ENCODE assay signal across 11 cellular contexts in genomic region chr1:11364170-11364569, GRCh38.
A peak's percentile ranks its signal among the peaks of the same experiment; 100 is the strongest.
DNase-seq lines count a peak whose midpoint lies in the region; ATAC-seq and TF ChIP-seq lines count a peak whose summit lies in the region.
"Had no signal": no experiment of that assay in that cellular context is flagged by ENCODE, and none has a peak within 500 bp of the region (broad histone marks: within the 10 kb centered on the region; RNA-seq: fewer than 3 reads in every experiment).

No MANE protein-coding gene starts in this region.

- no peak for ATAC-seq in CD4-positive, alpha-beta T cell (ENCODE audit: poor library complexity)
- ATAC-seq in RWPE2 (ENCODE audit: low read depth) (no peak), HG02642 (IDR thresholded peaks at IDR 0.05; ENCODE audit: poor library complexity, unreplicated experiment) (no peak)

- H3K27ac ChIP-seq in CD4-positive, alpha-beta T cell (ENCODE audit: low read depth, low read length): no peak overlapping the region
- no peak overlapping the region for H3K27ac ChIP-seq in RWPE2 (ENCODE audit: poor library complexity, severe bottlenecking)

- intact Hi-C loops in CD4-positive, alpha-beta T cell (cut with DNase I, micrococcal nuclease): loop anchor here in 1 of 2 experiments (5.0 kb wide), 1 partner anchor 122 kb away; no protein-coding TSS in a partner anchor

- DNase-seq in CD4-positive, alpha-beta T cell: no peak
- peak; percentile 49 for DNase-seq in GM13976 (ENCODE audit: low spot score)
- DNase-seq in RWPE2 (ENCODE audit: low spot score): no peak
- peak; percentile 35 to 41 (median 37) for DNase-seq in immature natural killer cell
- DNase-seq in central memory CD4-positive, alpha-beta T cell: no peak
- no peak for DNase-seq in stimulated activated CD4-positive, alpha-beta T cell treated with anti-CD3 and anti-CD28 coated beads, Interleukin-1b, Interleukin-23, amount 100 ng/mL, for 48 hours
- no peak for DNase-seq in stimulated activated CD4-positive, alpha-beta T cell treated with anti-CD3 and anti-CD28 coated beads, Interleukin-4, amount 100 ng/mL, for 24 hours
- DNase-seq: activated CD8-positive, alpha-beta memory T cell treated with anti-CD3 and anti-CD28 coated beads, Interleukin-2, amount 50 U/mL, for 4 hours; cerebellar nuclear complex; GF-D8 had no signal

- peak; percentile 21 for TF ChIP-seq CTCF in CD4-positive, alpha-beta T cell (IDR thresholded peaks at IDR 0.05)
- peak; percentile 46 for TF ChIP-seq CTCF in GM13976 (IDR thresholded peaks at IDR 0.05; ENCODE audit: borderline replicate concordance, control extremely low read depth, extremely low read depth, insufficient read depth, missing control alignments)
- peak; percentile 26 for TF ChIP-seq CTCF in RWPE2 (IDR thresholded peaks at IDR 0.05; ENCODE audit: poor library complexity, severe bottlenecking)

- H3K4me3 ChIP-seq in RWPE2 (ENCODE audit: severe bottlenecking): no peak overlapping the region

- POLR2A ChIA-PET in CD4-positive, alpha-beta T cell (lab: Charles Lee): no interaction called here

- H3K27me3 ChIP-seq in CD4-positive, alpha-beta T cell (ENCODE audit: control insufficient read depth, insufficient read depth, low read length): no peaks in the 10 kb centered on the region
- H3K27me3 ChIP-seq in RWPE2 (ENCODE audit: insufficient read depth, poor library complexity, severe bottlenecking): no peaks in the 10 kb centered on the region

- H3K27ac Mint-ChIP-seq in CD4-positive, alpha-beta T cell: no peak overlapping the region
- peak overlapping the region in 1 of 6 donors; percentile 40 for H3K27ac Mint-ChIP-seq in immature natural killer cell

- no peaks in the 10 kb centered on the region for H3K27me3 Mint-ChIP-seq in CD4-positive, alpha-beta T cell
- H3K27me3 Mint-ChIP-seq in immature natural killer cell (ENCODE audit: low read depth in 3 of 3): peaks cover 0 to 4% (median 1%) of the 10 kb centered on the region in 3 donors

- H3K4me3 Mint-ChIP-seq in CD4-positive, alpha-beta T cell: no peak overlapping the region
- no peak overlapping the region for H3K4me3 Mint-ChIP-seq in immature natural killer cell

- H3K9me3 Mint-ChIP-seq in CD4-positive, alpha-beta T cell: no peaks in the 10 kb centered on the region
- H3K9me3 Mint-ChIP-seq in immature natural killer cell: peaks cover 0 to 1% (median 0%) of the 10 kb centered on the region in 6 donors

- CTCF ChIA-PET in CD4-positive, alpha-beta T cell (lab: Charles Lee): no interaction called here

- no peaks in the 10 kb centered on the region for H3K36me3 Mint-ChIP-seq in CD4-positive, alpha-beta T cell (ENCODE audit: low read depth)
- no peaks in the 10 kb centered on the region for H3K36me3 Mint-ChIP-seq in immature natural killer cell

- no peaks in the 10 kb centered on the region for H3K9me3 ChIP-seq in CD4-positive, alpha-beta T cell (ENCODE audit: control insufficient read depth, low read length)
- no peaks in the 10 kb centered on the region for H3K9me3 ChIP-seq in RWPE2 (ENCODE audit: severe bottlenecking)

- H3K36me3 ChIP-seq in RWPE2 (ENCODE audit: low read depth): no peaks in the 10 kb centered on the region

- H3K4me1 Mint-ChIP-seq in CD4-positive, alpha-beta T cell (ENCODE audit: low read depth): no peaks in the 10 kb centered on the region
- peaks cover 0 to 2% of the 10 kb centered on the region in 2 donors for H3K4me1 Mint-ChIP-seq in immature natural killer cell

- in situ Hi-C loops in GM13976 (cut with MboI; ENCODE audit: low sequenced_read_pairs, unreplicated experiment): no loop called here

- no peaks in the 10 kb centered on the region for H3K4me1 ChIP-seq in RWPE2 (ENCODE audit: insufficient read depth, poor library complexity, severe bottlenecking)

Comparison
In these comparisons a context has a peak if more than half of its experiments do, and no peak if none do; other contexts are left out.
1. DNase-seq: peak in GM13976 (single experiment) and immature natural killer cell (3 of 3); none in CD4-positive, alpha-beta T cell (0 of 10), RWPE2 (single experiment), central memory CD4-positive, alpha-beta T cell (single experiment), stimulated activated CD4-positive, alpha-beta T cell treated with anti-CD3 and anti-CD28 coated beads, Interleukin-1b, Interleukin-23, amount 100 ng/mL, for 48 hours (single experiment) and stimulated activated CD4-positive, alpha-beta T cell treated with anti-CD3 and anti-CD28 coated beads, Interleukin-4, amount 100 ng/mL, for 24 hours (single experiment).
2. Peak in every context shown above with its lines, with median percentiles within 50 percentile points of each other: CTCF ChIP-seq.